In genomic region chr17:44269795-44270320, GRCh38 we compare ENCODE assay signal across 1 cellular context.
TF ChIP-seq lines count a peak whose summit lies in the region.

No MANE protein-coding gene starts in this region.

TF ChIP-seq in HepG2, 621 proteins besides CTCF, POLR2A, EP300 and RAD21:
- TF ChIP-seq HNRNPL (IDR thresholded peaks at IDR 0.05; ENCODE audit: low read depth, low read length), result 0 out of 2 replicates have a peak, but pooled peaks have one; percentile 22
- no peak for TF ChIP-seq RBM39 (IDR thresholded peaks at IDR 0.05; ENCODE audit: low read depth, low read length, poor library complexity, severe bottlenecking)
- no peak for TF ChIP-seq HBP1 (CRISPR knock-in tag; IDR thresholded peaks at IDR 0.05; ENCODE audit: low read depth)
